Comparison of ENCODE assay signal across 12 cellular contexts in genomic region chr7:351681-352480, GRCh38.
DNase-seq lines count a peak whose midpoint lies in the region; TF ChIP-seq lines count a peak whose summit lies in the region.
"Had no signal": no experiment of that assay in that cellular context is flagged by ENCODE, and none has a peak within 500 bp of the region (broad histone marks: within the 10 kb centered on the region; RNA-seq: fewer than 3 reads in every experiment).

No MANE protein-coding gene starts in this region.

- TF ChIP-seq POLR2A in spleen (IDR thresholded peaks at IDR 0.05): no peak

- no peaks in the 10 kb centered on the region for H3K27me3 Mint-ChIP-seq in CD4-positive, alpha-beta memory T cell
- peaks cover 7% of the 10 kb centered on the region for H3K27me3 Mint-ChIP-seq in activated CD4-positive, alpha-beta T cell treated with anti-CD3 and anti-CD28 coated beads, Interleukin-2, amount 10 ng/mL, durations not matched to agents 24 days and 14 days
- H3K27me3 Mint-ChIP-seq in activated naive CD4-positive, alpha-beta T cell treated with anti-CD3 and anti-CD28 coated beads, Interleukin-2, amount 50 U/mL, for 24 hours: no peaks in the 10 kb centered on the region
- no peaks in the 10 kb centered on the region for H3K27me3 Mint-ChIP-seq in MCF 10A (ENCODE audit: insufficient read depth, unreplicated experiment)

- intact Hi-C loops in CD4-positive, alpha-beta memory T cell (cut with micrococcal nuclease): loop anchor here (1.0 to 5.0 kb wide), 2 partner anchors 10 to 265 kb away; no protein-coding TSS in a partner anchor
- intact Hi-C loops in activated CD4-positive, alpha-beta T cell treated with anti-CD3 and anti-CD28 coated beads, Interleukin-2, amount 10 ng/mL, durations not matched to agents 24 days and 14 days (cut with micrococcal nuclease): no loop called here
- intact Hi-C loops in spleen (cut with DNase I; ENCODE audit: low total_unique reads): no loop called here
- intact Hi-C loops in MCF 10A (cut with micrococcal nuclease): no loop called here

- peak overlapping the region; percentile 50 for H3K27ac ChIP-seq in CD4-positive, alpha-beta memory T cell (ENCODE audit: low read depth, low read length)
- H3K27ac ChIP-seq in spleen: peak overlapping the region in 5 of 8 donors; percentile 62 to 78 (median 70)
- H3K27ac ChIP-seq: epithelial cell of prostate, transverse colon had no signal

- WGBS in spleen, 5 donors: 38 to 63% (median 45%) methylated on average over 28 to 41 of the region's 41 CpGs

- H3K4me3 ChIP-seq in CD4-positive, alpha-beta memory T cell (ENCODE audit: low read length in 2 of 2): peak overlapping the region; percentile 61 to 74
- H3K4me3 ChIP-seq in spleen: peak overlapping the region in 6 of 8 donors; percentile 4 to 62 (median 23)

- no peaks in the 10 kb centered on the region for H3K36me3 ChIP-seq in CD4-positive, alpha-beta memory T cell (ENCODE audit: insufficient read depth, low read length)
- H3K36me3 ChIP-seq in spleen: no peaks in the 10 kb centered on the region
- H3K36me3 ChIP-seq: transverse colon had no signal

- H3K4me1 Mint-ChIP-seq in CD4-positive, alpha-beta memory T cell: peaks cover 0 to 18% (median 11%) of the 10 kb centered on the region in 4 donors
- peaks cover 11% of the 10 kb centered on the region for H3K4me1 Mint-ChIP-seq in activated CD4-positive, alpha-beta T cell treated with anti-CD3 and anti-CD28 coated beads, Interleukin-2, amount 10 ng/mL, durations not matched to agents 24 days and 14 days
- peaks cover 16% of the 10 kb centered on the region for H3K4me1 Mint-ChIP-seq in activated naive CD4-positive, alpha-beta T cell treated with anti-CD3 and anti-CD28 coated beads, Interleukin-2, amount 50 U/mL, for 24 hours
- no peaks in the 10 kb centered on the region for H3K4me1 Mint-ChIP-seq in MCF 10A (ENCODE audit: insufficient read depth, unreplicated experiment)

- no peaks in the 10 kb centered on the region for H3K9me3 ChIP-seq in CD4-positive, alpha-beta memory T cell (ENCODE audit: control insufficient read depth in 1 of 2, low read length in 2 of 2)
- H3K9me3 ChIP-seq in spleen: peaks cover 0 to 4% (median 0%) of the 10 kb centered on the region in 8 donors
- H3K9me3 ChIP-seq: transverse colon had no signal

- H3K9me3 Mint-ChIP-seq in CD4-positive, alpha-beta memory T cell: peaks cover 0 to 9% (median 3%) of the 10 kb centered on the region in 8 donors
- no peaks in the 10 kb centered on the region for H3K9me3 Mint-ChIP-seq in activated CD4-positive, alpha-beta T cell treated with anti-CD3 and anti-CD28 coated beads, Interleukin-2, amount 10 ng/mL, durations not matched to agents 24 days and 14 days
- H3K9me3 Mint-ChIP-seq in activated naive CD4-positive, alpha-beta T cell treated with anti-CD3 and anti-CD28 coated beads, Interleukin-2, amount 50 U/mL, for 24 hours: no peaks in the 10 kb centered on the region
- H3K9me3 Mint-ChIP-seq in MCF 10A (ENCODE audit: unreplicated experiment): no peaks in the 10 kb centered on the region

- CTCF ChIA-PET in CD4-positive, alpha-beta memory T cell (lab: Charles Lee; ENCODE audit: partially characterized antibody): interaction anchor here (0.8 to 2.7 kb wide), 4 partner anchors 11 to 291 kb away, joined by 3 to 11 read pairs (median 4); no protein-coding TSS in a partner anchor
- CTCF ChIA-PET in MCF 10A (lab: Yijun Ruan, JAX): interaction anchor here (0.6 kb wide), 1 partner anchor 86 kb away, joined by 5 read pairs; no protein-coding TSS in a partner anchor

- H3K27me3 ChIP-seq in CD4-positive, alpha-beta memory T cell (ENCODE audit: insufficient read depth, low read length): no peaks in the 10 kb centered on the region
- peaks cover 0 to 25% (median 0%) of the 10 kb centered on the region in 7 donors for H3K27me3 ChIP-seq in spleen (replicated peaks in 1 of 7)
- H3K27me3 ChIP-seq: transverse colon had no signal

- H3K4me3 Mint-ChIP-seq in CD4-positive, alpha-beta memory T cell: no peak overlapping the region
- peak overlapping the region; percentile 76 for H3K4me3 Mint-ChIP-seq in activated CD4-positive, alpha-beta T cell treated with anti-CD3 and anti-CD28 coated beads, Interleukin-2, amount 10 ng/mL, durations not matched to agents 24 days and 14 days
- no peak overlapping the region for H3K4me3 Mint-ChIP-seq in activated naive CD4-positive, alpha-beta T cell treated with anti-CD3 and anti-CD28 coated beads, Interleukin-2, amount 50 U/mL, for 24 hours
- H3K4me3 Mint-ChIP-seq in MCF 10A (ENCODE audit: unreplicated experiment): no peak overlapping the region
- H3K4me3 Mint-ChIP-seq: HFFc6 had no signal

- H3K4me1 ChIP-seq in CD4-positive, alpha-beta memory T cell (ENCODE audit: insufficient read depth, low read length): peaks cover 24% of the 10 kb centered on the region
- peaks cover 7 to 33% (median 16%) of the 10 kb centered on the region in 6 donors for H3K4me1 ChIP-seq in spleen
- H3K4me1 ChIP-seq: transverse colon had no signal

- no TSS peak for BruUV-seq in MCF 10A (replicated peaks; lab: Mats Ljungman, UMichigan)

- peak overlapping the region in 1 of 7 donors; percentile 94 for H3K27ac Mint-ChIP-seq in CD4-positive, alpha-beta memory T cell
- peak overlapping the region; percentile 80 for H3K27ac Mint-ChIP-seq in activated CD4-positive, alpha-beta T cell treated with anti-CD3 and anti-CD28 coated beads, Interleukin-2, amount 10 ng/mL, durations not matched to agents 24 days and 14 days
- H3K27ac Mint-ChIP-seq in activated naive CD4-positive, alpha-beta T cell treated with anti-CD3 and anti-CD28 coated beads, Interleukin-2, amount 50 U/mL, for 24 hours: peak overlapping the region; percentile 92
- H3K27ac Mint-ChIP-seq in MCF 10A (ENCODE audit: low read depth, unreplicated experiment): no peak overlapping the region
- H3K27ac Mint-ChIP-seq: HFFc6 had no signal

- no peak for TF ChIP-seq CTCF in spleen (IDR thresholded peaks at IDR 0.05 in 8 of 11, conservative IDR thresholded peaks at IDR 0.05 in 3 of 11)
- no peak for TF ChIP-seq CTCF in MCF 10A (IDR thresholded peaks at IDR 0.05; ENCODE audit: unreplicated experiment)

- DNase-seq in CD4-positive, alpha-beta memory T cell: peak; percentile 47 to 75 (median 56)
- peak; percentile 75 for DNase-seq in activated CD4-positive, alpha-beta T cell treated with anti-CD3 and anti-CD28 coated beads, Interleukin-2, amount 10 ng/mL, durations not matched to agents 24 days and 14 days
- DNase-seq in spleen (no peak), foreskin melanocyte (no peak), NCI-H2171 treated with DMSO at 0.1 percent for 48 hours (lab: John Stamatoyannopoulos, UW) (no peak), MCF 10A (ENCODE audit: unreplicated experiment) (no peak), NCI-H345 (lab: John Stamatoyannopoulos, UW) (no peak)
- DNase-seq: HFFc6, NCI-H82, transverse colon had no signal

- POLR2A ChIA-PET in CD4-positive, alpha-beta memory T cell (lab: Charles Lee; ENCODE audit: partially characterized antibody): interaction anchor here (0.8 to 3.2 kb wide), 16 partner anchors 8 to 570 kb away, joined by 3 to 73 read pairs (median 6); partner anchors contain the start of gene GET4
- POLR2A ChIA-PET in MCF 10A (lab: Yijun Ruan, JAX): no interaction called here

- peaks cover 0 to 10% of the 10 kb centered on the region in 2 donors for H3K36me3 Mint-ChIP-seq in CD4-positive, alpha-beta memory T cell
- no peaks in the 10 kb centered on the region for H3K36me3 Mint-ChIP-seq in activated CD4-positive, alpha-beta T cell treated with anti-CD3 and anti-CD28 coated beads, Interleukin-2, amount 10 ng/mL, durations not matched to agents 24 days and 14 days (ENCODE audit: low read depth)
- H3K36me3 Mint-ChIP-seq in activated naive CD4-positive, alpha-beta T cell treated with anti-CD3 and anti-CD28 coated beads, Interleukin-2, amount 50 U/mL, for 24 hours: peaks cover 2% of the 10 kb centered on the region
- H3K36me3 Mint-ChIP-seq in MCF 10A (ENCODE audit: insufficient read depth, unreplicated experiment): no peaks in the 10 kb centered on the region

Comparison
In these comparisons a context has a peak if more than half of its experiments do, and no peak if none do; other contexts are left out.
1. DNase-seq: peak in CD4-positive, alpha-beta memory T cell (5 of 5) and activated CD4-positive, alpha-beta T cell treated with anti-CD3 and anti-CD28 coated beads, Interleukin-2, amount 10 ng/mL, durations not matched to agents 24 days and 14 days (single experiment); none in spleen (single experiment), foreskin melanocyte (single experiment), NCI-H2171 treated with DMSO at 0.1 percent for 48 hours (single experiment), MCF 10A (single experiment) and NCI-H345 (single experiment).